ENCODE assay signal across 22 cellular contexts in genomic region chr17:20925954-20926353, GRCh38.
"Had no signal": no experiment of that assay in that cellular context is flagged by ENCODE, and none has a peak within 500 bp of the region (broad histone marks: within the 10 kb centered on the region; RNA-seq: fewer than 3 reads in every experiment).

No MANE protein-coding gene starts in this region.

- FAIRE-seq: bronchial epithelial cell had no signal

- DNase-seq: activated CD4-positive, alpha-beta T cell treated with anti-CD3 and anti-CD28 coated beads for 36 hours; activated CD4-positive, CD25-positive, alpha-beta regulatory T cell; activated CD8-positive, alpha-beta memory T cell treated with anti-CD3 and anti-CD28 coated beads, Interleukin-2, amount 10 ng/mL, durations not matched to agents 7 days and 5 days; activated CD8-positive, alpha-beta T cell treated with anti-CD3 and anti-CD28 coated beads, Interleukin-2, amount 10 ng/mL, durations not matched to agents 7 days and 5 days; activated T-cell treated with anti-CD3 and anti-CD28 coated beads, Interleukin-2, amount 50 U/mL, for 48 hours; anterior cingulate cortex; effector CD8-positive, alpha-beta T cell; islet precursor cell; midbrain; naive thymus-derived CD4-positive, alpha-beta T cell; psoas muscle; spleen; stimulated activated naive CD8-positive, alpha-beta T cell treated with anti-CD3 and anti-CD28 coated beads, Interleukin-15, Interleukin-2, amounts not matched to agents 100 U/mL and 50 U/mL, for 24 hours; testis had no signal

- H3K9ac ChIP-seq: parathyroid adenoma had no signal

- H3K27me3 Mint-ChIP-seq: activated CD4-positive, alpha-beta T cell treated with anti-CD3 and anti-CD28 coated beads for 36 hours; type B pancreatic cell had no signal

- ATAC-seq: activated CD4-positive, alpha-beta T cell treated with anti-CD3 and anti-CD28 coated beads for 36 hours; activated CD8-positive, alpha-beta memory T cell treated with anti-CD3 and anti-CD28 coated beads, Interleukin-2, amount 10 ng/mL, durations not matched to agents 7 days and 5 days; activated CD8-positive, alpha-beta T cell treated with anti-CD3 and anti-CD28 coated beads, Interleukin-2, amount 10 ng/mL, durations not matched to agents 7 days and 5 days; naive thymus-derived CD4-positive, alpha-beta T cell; psoas muscle; stimulated activated naive CD8-positive, alpha-beta T cell treated with anti-CD3 and anti-CD28 coated beads, Interleukin-15, Interleukin-2, amounts not matched to agents 100 U/mL and 50 U/mL, for 24 hours had no signal

- H3K4me3 ChIP-seq: psoas muscle, testis, vagina had no signal

- H3K9me3 Mint-ChIP-seq: activated T-helper 2 cell treated with anti-CD3 and anti-CD28 coated beads, Interferon-gamma antibody, Interleukin-2, Interleukin-4, amounts not matched to agents 10 μg/mL and 5 μg/mL and 100 μg/mL, durations not matched to agents 14 hours and 24 hours and 36 hours; central memory CD8-positive, alpha-beta T cell; naive thymus-derived CD4-positive, alpha-beta T cell; T-helper 2 cell treated with Interferon-gamma antibody and Interleukin-4, amounts not matched to agents 5 μg/mL and 100 μg/mL, for 36 hours; type B pancreatic cell had no signal

- H3K27ac ChIP-seq: parathyroid adenoma, psoas muscle, spleen, testis, vagina had no signal

- H3K9me3 ChIP-seq: psoas muscle, spleen, testis, vagina had no signal

- H2AFZ ChIP-seq: parathyroid adenoma had no signal

- H3K79me2 ChIP-seq: parathyroid adenoma had no signal

- H3K4me1 Mint-ChIP-seq: activated CD4-positive, alpha-beta T cell treated with anti-CD3 and anti-CD28 coated beads for 36 hours; central memory CD8-positive, alpha-beta T cell; naive thymus-derived CD4-positive, alpha-beta T cell had no signal

- H3K4me3 Mint-ChIP-seq: activated CD4-positive, alpha-beta T cell treated with anti-CD3 and anti-CD28 coated beads for 36 hours; activated CD8-positive, alpha-beta memory T cell treated with anti-CD3 and anti-CD28 coated beads, Interleukin-2, amount 10 ng/mL, durations not matched to agents 7 days and 5 days; activated CD8-positive, alpha-beta T cell treated with anti-CD3 and anti-CD28 coated beads, Interleukin-2, amount 10 ng/mL, durations not matched to agents 7 days and 5 days; activated naive CD8-positive, alpha-beta T cell; central memory CD8-positive, alpha-beta T cell; naive thymus-derived CD4-positive, alpha-beta T cell; T-helper 2 cell treated with Interferon-gamma antibody and Interleukin-4, amounts not matched to agents 5 μg/mL and 100 μg/mL, for 36 hours; type B pancreatic cell had no signal

- H3K27ac Mint-ChIP-seq: activated CD4-positive, alpha-beta T cell treated with anti-CD3 and anti-CD28 coated beads for 36 hours; activated CD8-positive, alpha-beta memory T cell treated with anti-CD3 and anti-CD28 coated beads, Interleukin-2, amount 10 ng/mL, durations not matched to agents 7 days and 5 days; activated CD8-positive, alpha-beta T cell treated with anti-CD3 and anti-CD28 coated beads, Interleukin-2, amount 10 ng/mL, durations not matched to agents 7 days and 5 days; activated naive CD8-positive, alpha-beta T cell; activated T-helper 2 cell treated with anti-CD3 and anti-CD28 coated beads, Interferon-gamma antibody, Interleukin-2, Interleukin-4, amounts not matched to agents 10 μg/mL and 5 μg/mL and 100 μg/mL, durations not matched to agents 14 hours and 24 hours and 36 hours; naive thymus-derived CD4-positive, alpha-beta T cell; T-helper 2 cell treated with Interferon-gamma antibody and Interleukin-4, amounts not matched to agents 5 μg/mL and 100 μg/mL, for 36 hours; type B pancreatic cell had no signal

- H3K4me1 ChIP-seq: parathyroid adenoma, psoas muscle, testis had no signal

- H3K36me3 ChIP-seq: spleen, vagina had no signal

- H3K27me3 ChIP-seq: spleen, testis, vagina had no signal
